In the genomic region with DNA sequence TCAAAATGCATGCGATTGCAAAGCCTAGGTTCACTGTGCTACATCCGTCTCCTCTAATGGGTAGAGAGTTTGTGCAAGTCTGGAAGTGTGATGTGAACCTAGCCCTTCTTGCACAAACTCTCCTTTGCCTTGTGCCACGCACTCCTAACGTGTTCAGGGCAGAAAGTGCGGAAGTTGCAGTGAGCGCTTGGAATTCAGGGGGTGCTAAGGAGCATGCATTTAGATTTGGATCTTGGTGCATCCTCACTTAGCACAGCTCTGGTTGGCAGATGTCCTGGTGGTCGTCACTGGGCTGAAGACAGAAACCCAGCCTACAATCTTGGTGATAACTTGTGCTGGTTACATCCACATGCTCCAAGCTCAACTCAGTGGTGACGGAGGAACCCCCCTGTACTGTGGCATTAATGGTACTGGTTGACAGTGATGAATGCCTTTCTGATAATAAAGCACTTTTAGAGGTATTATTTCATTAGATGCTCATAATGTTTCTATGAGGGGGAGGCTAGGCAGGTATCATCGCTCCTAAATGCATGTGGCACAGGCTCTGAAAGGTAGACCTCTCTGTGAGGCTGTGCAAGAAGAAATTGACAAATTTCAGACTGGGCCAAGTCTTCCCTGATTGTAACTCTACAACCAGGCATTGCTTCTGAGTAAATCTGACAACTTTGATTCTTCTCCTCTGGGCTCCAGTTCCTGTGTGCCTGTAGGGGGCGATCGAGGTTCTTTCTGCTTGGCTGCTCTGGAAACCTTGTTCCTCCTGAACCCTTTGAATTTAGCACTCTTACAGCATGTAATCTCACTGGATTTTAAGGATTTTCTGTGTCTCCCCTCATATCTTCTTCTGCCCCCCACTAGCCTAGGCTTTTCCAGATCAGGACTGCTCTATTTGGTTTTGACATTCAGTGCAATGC, we compare ENCODE assay signal across 2 cellular contexts.
TF ChIP-seq lines count a peak whose summit lies in the region.

No MANE protein-coding gene starts in this region.

TF ChIP-seq in K562, 482 proteins besides CTCF, POLR2A, EP300 and RAD21 (continues in another document):
- TF ChIP-seq, protein P1, sequence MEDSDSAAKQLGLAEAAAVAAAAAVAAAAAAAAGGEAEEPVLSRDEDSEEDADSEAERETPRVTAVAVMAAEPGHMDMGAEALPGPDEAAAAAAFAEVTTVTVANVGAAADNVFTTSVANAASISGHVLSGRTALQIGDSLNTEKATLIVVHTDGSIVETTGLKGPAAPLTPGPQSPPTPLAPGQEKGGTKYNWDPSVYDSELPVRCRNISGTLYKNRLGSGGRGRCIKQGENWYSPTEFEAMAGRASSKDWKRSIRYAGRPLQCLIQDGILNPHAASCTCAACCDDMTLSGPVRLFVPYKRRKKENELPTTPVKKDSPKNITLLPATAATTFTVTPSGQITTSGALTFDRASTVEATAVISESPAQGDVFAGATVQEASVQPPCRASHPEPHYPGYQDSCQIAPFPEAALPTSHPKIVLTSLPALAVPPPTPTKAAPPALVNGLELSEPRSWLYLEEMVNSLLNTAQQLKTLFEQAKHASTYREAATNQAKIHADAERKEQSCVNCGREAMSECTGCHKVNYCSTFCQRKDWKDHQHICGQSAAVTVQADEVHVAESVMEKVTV (CRISPR knock-in tag; IDR thresholded peaks at IDR 0.05), result 0 out of 2 replicates have a peak, but pooled peaks have one; percentile 21
- peak; percentile 18; the same call in 1 of the 2 replicates for TF ChIP-seq PHF21A (IDR thresholded peaks at IDR 0.05; ENCODE audit: borderline replicate concordance, low read depth)
- TF ChIP-seq SMAD4 (CRISPR knock-in tag; conservative IDR thresholded peaks at IDR 0.05), result no peak
- TF ChIP-seq, protein P2, sequence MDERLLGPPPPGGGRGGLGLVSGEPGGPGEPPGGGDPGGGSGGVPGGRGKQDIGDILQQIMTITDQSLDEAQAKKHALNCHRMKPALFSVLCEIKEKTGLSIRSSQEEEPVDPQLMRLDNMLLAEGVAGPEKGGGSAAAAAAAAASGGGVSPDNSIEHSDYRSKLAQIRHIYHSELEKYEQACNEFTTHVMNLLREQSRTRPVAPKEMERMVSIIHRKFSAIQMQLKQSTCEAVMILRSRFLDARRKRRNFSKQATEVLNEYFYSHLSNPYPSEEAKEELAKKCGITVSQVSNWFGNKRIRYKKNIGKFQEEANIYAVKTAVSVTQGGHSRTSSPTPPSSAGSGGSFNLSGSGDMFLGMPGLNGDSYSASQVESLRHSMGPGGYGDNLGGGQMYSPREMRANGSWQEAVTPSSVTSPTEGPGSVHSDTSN (CRISPR knock-in tag; IDR thresholded peaks at IDR 0.05; ENCODE audit: low read depth), result 0 out of 2 replicates have a peak, but pooled peaks have one; percentile 7
- TF ChIP-seq, protein P2 (tag; conservative IDR thresholded peaks at IDR 0.05; ENCODE audit: low read depth), result no peak
- TF ChIP-seq ZNF24 (IDR thresholded peaks at IDR 0.05), result no peak
- TF ChIP-seq, protein P3, sequence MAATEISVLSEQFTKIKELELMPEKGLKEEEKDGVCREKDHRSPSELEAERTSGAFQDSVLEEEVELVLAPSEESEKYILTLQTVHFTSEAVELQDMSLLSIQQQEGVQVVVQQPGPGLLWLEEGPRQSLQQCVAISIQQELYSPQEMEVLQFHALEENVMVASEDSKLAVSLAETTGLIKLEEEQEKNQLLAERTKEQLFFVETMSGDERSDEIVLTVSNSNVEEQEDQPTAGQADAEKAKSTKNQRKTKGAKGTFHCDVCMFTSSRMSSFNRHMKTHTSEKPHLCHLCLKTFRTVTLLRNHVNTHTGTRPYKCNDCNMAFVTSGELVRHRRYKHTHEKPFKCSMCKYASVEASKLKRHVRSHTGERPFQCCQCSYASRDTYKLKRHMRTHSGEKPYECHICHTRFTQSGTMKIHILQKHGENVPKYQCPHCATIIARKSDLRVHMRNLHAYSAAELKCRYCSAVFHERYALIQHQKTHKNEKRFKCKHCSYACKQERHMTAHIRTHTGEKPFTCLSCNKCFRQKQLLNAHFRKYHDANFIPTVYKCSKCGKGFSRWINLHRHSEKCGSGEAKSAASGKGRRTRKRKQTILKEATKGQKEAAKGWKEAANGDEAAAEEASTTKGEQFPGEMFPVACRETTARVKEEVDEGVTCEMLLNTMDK (IDR thresholded peaks at IDR 0.05; ENCODE audit: borderline replicate concordance, insufficient read depth, low read depth, low read length, poor library complexity, severe bottlenecking), result peak; percentile 75
- 0 out of 2 replicates have a peak, but pooled peaks have one; percentile 26 for TF ChIP-seq ZKSCAN1 (IDR thresholded peaks at IDR 0.05; ENCODE audit: low read depth, low read length)
- TF ChIP-seq THRAP3 (IDR thresholded peaks at IDR 0.05; ENCODE audit: borderline replicate concordance), result 0 out of 2 replicates have a peak, but pooled peaks have one; percentile 58
- peak; percentile 72 to 82 for TF ChIP-seq KDM1A (IDR thresholded peaks at IDR 0.05)
- TF ChIP-seq, protein P4, sequence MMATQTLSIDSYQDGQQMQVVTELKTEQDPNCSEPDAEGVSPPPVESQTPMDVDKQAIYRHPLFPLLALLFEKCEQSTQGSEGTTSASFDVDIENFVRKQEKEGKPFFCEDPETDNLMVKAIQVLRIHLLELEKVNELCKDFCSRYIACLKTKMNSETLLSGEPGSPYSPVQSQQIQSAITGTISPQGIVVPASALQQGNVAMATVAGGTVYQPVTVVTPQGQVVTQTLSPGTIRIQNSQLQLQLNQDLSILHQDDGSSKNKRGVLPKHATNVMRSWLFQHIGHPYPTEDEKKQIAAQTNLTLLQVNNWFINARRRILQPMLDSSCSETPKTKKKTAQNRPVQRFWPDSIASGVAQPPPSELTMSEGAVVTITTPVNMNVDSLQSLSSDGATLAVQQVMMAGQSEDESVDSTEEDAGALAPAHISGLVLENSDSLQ (IDR thresholded peaks at IDR 0.05), result peak; percentile 69
- TF ChIP-seq CBX3 (IDR thresholded peaks at IDR 0.05; ENCODE audit: borderline replicate concordance in 1 of 2, low read length in 2 of 2), result peak in 1 of 2 experiments; percentile 49; a peak in 2 of 3 replicates
- TF ChIP-seq KLF16 (IDR thresholded peaks at IDR 0.05), result 0 out of 2 replicates have a peak, but pooled peaks have one; percentile 55
- TF ChIP-seq SMC3 (conservative IDR thresholded peaks at IDR 0.05; ENCODE audit: insufficient read depth, low read depth, low read length), result 0 out of 2 replicates have a peak, but pooled peaks have one; percentile 28
- no peak for TF ChIP-seq ZEB2 (IDR thresholded peaks at IDR 0.05)
- TF ChIP-seq, protein P5, sequence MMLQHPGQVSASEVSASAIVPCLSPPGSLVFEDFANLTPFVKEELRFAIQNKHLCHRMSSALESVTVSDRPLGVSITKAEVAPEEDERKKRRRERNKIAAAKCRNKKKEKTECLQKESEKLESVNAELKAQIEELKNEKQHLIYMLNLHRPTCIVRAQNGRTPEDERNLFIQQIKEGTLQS (IDR thresholded peaks at IDR 0.05), result no peak
- TF ChIP-seq, protein P5 (CRISPR knock-in tag; conservative IDR thresholded peaks at IDR 0.05), result 0 out of 2 replicates have a peak, but pooled peaks have one; percentile 44
- TF ChIP-seq FOXM1 (IDR thresholded peaks at IDR 0.05; ENCODE audit: low read depth), result no peak
- TF ChIP-seq FOXM1 (CRISPR knock-in tag; IDR thresholded peaks at IDR 0.05; ENCODE audit: low read depth), result no peak

TF ChIP-seq in liver, 16 proteins besides CTCF, POLR2A, EP300 and RAD21:
- TF ChIP-seq, protein P6, sequence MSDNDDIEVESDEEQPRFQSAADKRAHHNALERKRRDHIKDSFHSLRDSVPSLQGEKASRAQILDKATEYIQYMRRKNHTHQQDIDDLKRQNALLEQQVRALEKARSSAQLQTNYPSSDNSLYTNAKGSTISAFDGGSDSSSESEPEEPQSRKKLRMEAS (IDR thresholded peaks at IDR 0.05), result no peak
- TF ChIP-seq SP1 (IDR thresholded peaks at IDR 0.05) (no peak), EGR1 (IDR thresholded peaks at IDR 0.05; ENCODE audit: low read depth in 2 of 2) (no peak), JUND (IDR thresholded peaks at IDR 0.05) (no peak)
TF ChIP-seq in liver: peak in this region for 0.
